Comparison of ENCODE assay signal across 8 cellular contexts in genomic region chr10:32005050-32005449, GRCh38. TPM values are rescaled to one million over a fixed set of nuclear protein-coding genes. Genes with fewer than 3 reads are reported as not detected.
DNase-seq lines count a peak whose midpoint lies in the region; ATAC-seq and TF ChIP-seq lines count a peak whose summit lies in the region.

No MANE protein-coding gene starts in this region.

- no peak overlapping the region for H3K4me3 ChIP-seq in gastroesophageal sphincter
- H3K4me3 ChIP-seq in gastrocnemius medialis, result no peak overlapping the region

- TF ChIP-seq CTCF in gastroesophageal sphincter (IDR thresholded peaks at IDR 0.05), result peak; percentile 21 to 53 (median 42)
- TF ChIP-seq CTCF in gastrocnemius medialis (IDR thresholded peaks at IDR 0.05 in 4 of 5, conservative IDR thresholded peaks at IDR 0.05 in 1 of 5), result peak; percentile 24 to 55 (median 36)

- no peaks in the 10 kb centered on the region for H3K9me3 Mint-ChIP-seq in activated T-helper 1 cell treated with anti-CD3 and anti-CD28 coated beads, Interleukin-12 subunit alpha, Interleukin-12 subunit beta, Interleukin-2, Interleukin-4 antibody, amounts not matched to agents 30 ng/mL and 10 ng/mL and 1 ng/mL, durations not matched to agents 14 hours and 24 hours and 36 hours

- no peak overlapping the region for H3K4me3 Mint-ChIP-seq in activated T-helper 1 cell treated with anti-CD3 and anti-CD28 coated beads, Interleukin-12 subunit alpha, Interleukin-12 subunit beta, Interleukin-2, Interleukin-4 antibody, amounts not matched to agents 30 ng/mL and 10 ng/mL and 1 ng/mL, durations not matched to agents 14 hours and 24 hours and 36 hours

- peaks cover 15% of the 10 kb centered on the region for H3K4me1 Mint-ChIP-seq in activated T-helper 1 cell treated with anti-CD3 and anti-CD28 coated beads, Interleukin-12 subunit alpha, Interleukin-12 subunit beta, Interleukin-2, Interleukin-4 antibody, amounts not matched to agents 30 ng/mL and 10 ng/mL and 1 ng/mL, durations not matched to agents 14 hours and 24 hours and 36 hours (ENCODE audit: low read depth)

- no peak for TF ChIP-seq EP300 in gastroesophageal sphincter (IDR thresholded peaks at IDR 0.05)

- DNase-seq in DMS114 treated with DMSO at 0.1 percent for 48 hours (lab: John Stamatoyannopoulos, UW; ENCODE audit: unreplicated experiment), result peak; percentile 52
- DNase-seq in NCI-H460 (ENCODE audit: extremely low read depth, low read depth), result peak; percentile 48
- peak; percentile 17 for DNase-seq in activated T-helper 1 cell treated with anti-CD3 and anti-CD28 coated beads, Interleukin-12 subunit alpha, Interleukin-12 subunit beta, Interleukin-2, Interleukin-4 antibody, amounts not matched to agents 30 ng/mL and 10 ng/mL and 1 ng/mL, durations not matched to agents 14 hours and 24 hours and 36 hours (ENCODE audit: low spot score)
- DNase-seq in gastrocnemius medialis, result no peak
- DNase-seq in midbrain (lab: John Stamatoyannopoulos, UW), result no peak

- no peaks in the 10 kb centered on the region for H3K9me3 ChIP-seq in gastroesophageal sphincter
- no peaks in the 10 kb centered on the region for H3K9me3 ChIP-seq in gastrocnemius medialis

- TF ChIP-seq POLR2A in gastroesophageal sphincter (IDR thresholded peaks at IDR 0.05) (no peak), gastrocnemius medialis (IDR thresholded peaks at IDR 0.05) (no peak)

- peak; percentile 74 for ATAC-seq in GM19395 (IDR thresholded peaks at IDR 0.05; ENCODE audit: unreplicated experiment)
- ATAC-seq in gastroesophageal sphincter, result no peak
- ATAC-seq in gastrocnemius medialis, result peak; percentile 48 to 65
- no peak for ATAC-seq in GM19455 (IDR thresholded peaks at IDR 0.05; ENCODE audit: unreplicated experiment)

- H3K27me3 Mint-ChIP-seq in activated T-helper 1 cell treated with anti-CD3 and anti-CD28 coated beads, Interleukin-12 subunit alpha, Interleukin-12 subunit beta, Interleukin-2, Interleukin-4 antibody, amounts not matched to agents 30 ng/mL and 10 ng/mL and 1 ng/mL, durations not matched to agents 14 hours and 24 hours and 36 hours (ENCODE audit: insufficient read depth), result no peaks in the 10 kb centered on the region

- H3K27me3 ChIP-seq in gastroesophageal sphincter (no peaks in the 10 kb centered on the region), gastrocnemius medialis (no peaks in the 10 kb centered on the region)

- in situ Hi-C loops in gastrocnemius medialis (cut with MboI; ENCODE audit: low sequenced_read_pairs in 4 of 4), result loop anchor here in 3 of 4 donors (10.0 to 25.0 kb wide), 3 partner anchors 140 to 150 kb away; no protein-coding TSS in a partner anchor

- peaks cover 0 to 25% of the 10 kb centered on the region in 2 donors for H3K36me3 ChIP-seq in gastroesophageal sphincter
- H3K36me3 ChIP-seq in gastrocnemius medialis, result peaks cover 0 to 18% of the 10 kb centered on the region in 2 donors

- H3K27ac Mint-ChIP-seq in activated T-helper 1 cell treated with anti-CD3 and anti-CD28 coated beads, Interleukin-12 subunit alpha, Interleukin-12 subunit beta, Interleukin-2, Interleukin-4 antibody, amounts not matched to agents 30 ng/mL and 10 ng/mL and 1 ng/mL, durations not matched to agents 14 hours and 24 hours and 36 hours, result no peak overlapping the region

- peaks cover 18% of the 10 kb centered on the region for H3K36me3 Mint-ChIP-seq in activated T-helper 1 cell treated with anti-CD3 and anti-CD28 coated beads, Interleukin-12 subunit alpha, Interleukin-12 subunit beta, Interleukin-2, Interleukin-4 antibody, amounts not matched to agents 30 ng/mL and 10 ng/mL and 1 ng/mL, durations not matched to agents 14 hours and 24 hours and 36 hours (ENCODE audit: low read depth)

- 28 to 57% methylated on average over 2 to 4 of the region's 4 CpGs for WGBS in gastroesophageal sphincter (ENCODE audit: low coverage in 1 of 2), 2 donors

- intact Hi-C loops in activated T-helper 1 cell treated with anti-CD3 and anti-CD28 coated beads, Interleukin-12 subunit alpha, Interleukin-12 subunit beta, Interleukin-2, Interleukin-4 antibody, amounts not matched to agents 30 ng/mL and 10 ng/mL and 1 ng/mL, durations not matched to agents 14 hours and 24 hours and 36 hours (cut with micrococcal nuclease), result loop anchor here (1.0 kb wide), 1 partner anchor 143 kb away; no protein-coding TSS in a partner anchor
- intact Hi-C loops in gastrocnemius medialis (cut with DNase I; ENCODE audit: low total_unique reads), result loop anchor here (2.0 kb wide), 1 partner anchor 142 kb away; no protein-coding TSS in a partner anchor

- H3K4me1 ChIP-seq in gastroesophageal sphincter (peaks cover 0 to 10% (median 0%) of the 10 kb centered on the region in 3 donors), gastrocnemius medialis (peaks cover 12 to 15% of the 10 kb centered on the region in 2 donors)

- H3K27ac ChIP-seq in gastroesophageal sphincter, result no peak overlapping the region
- H3K27ac ChIP-seq in gastrocnemius medialis, result no peak overlapping the region

RNA-seq across cellular contexts. Expression of gene KIF5B, which starts 51.2 kb away (rescaled TPM):
- total RNA-seq in NCI-H460 (2014; rRNA removed; shearing (Covaris generic)), result 115 and 135 TPM in 2 replicates
- polyA plus RNA-seq in NCI-H460 (2014; cell fraction: nucleus; rRNA removed), result 38.8 and 56.5 TPM in 2 replicates
- total RNA-seq in activated T-helper 1 cell treated with anti-CD3 and anti-CD28 coated beads, Interleukin-12 subunit alpha, Interleukin-12 subunit beta, Interleukin-2, Interleukin-4 antibody, amounts not matched to agents 30 ng/mL and 10 ng/mL and 1 ng/mL, durations not matched to agents 14 hours and 24 hours and 36 hours, result 80.7 and 83.4 TPM in 2 replicates
- total RNA-seq in gastroesophageal sphincter (100 to 1,000 TPM; 170 to 345 (median 288) TPM), gastrocnemius medialis (100 to 1,000 TPM; 123 to 151 (median 142) TPM)

Comparison
In these comparisons a context has a peak if more than half of its experiments do, and no peak if none do; other contexts are left out.
1. DNase-seq: peak in DMS114 treated with DMSO at 0.1 percent for 48 hours (single experiment), NCI-H460 (single experiment) and activated T-helper 1 cell treated with anti-CD3 and anti-CD28 coated beads, Interleukin-12 subunit alpha, Interleukin-12 subunit beta, Interleukin-2, Interleukin-4 antibody, amounts not matched to agents 30 ng/mL and 10 ng/mL and 1 ng/mL, durations not matched to agents 14 hours and 24 hours and 36 hours (single experiment); none in gastrocnemius medialis (0 of 2) and midbrain (single experiment).
2. ATAC-seq: peak in GM19395 (single experiment) and gastrocnemius medialis (2 of 2); none in gastroesophageal sphincter (single experiment) and GM19455 (single experiment).